15 cellular contexts compared by ENCODE assay signal in the genomic region with DNA sequence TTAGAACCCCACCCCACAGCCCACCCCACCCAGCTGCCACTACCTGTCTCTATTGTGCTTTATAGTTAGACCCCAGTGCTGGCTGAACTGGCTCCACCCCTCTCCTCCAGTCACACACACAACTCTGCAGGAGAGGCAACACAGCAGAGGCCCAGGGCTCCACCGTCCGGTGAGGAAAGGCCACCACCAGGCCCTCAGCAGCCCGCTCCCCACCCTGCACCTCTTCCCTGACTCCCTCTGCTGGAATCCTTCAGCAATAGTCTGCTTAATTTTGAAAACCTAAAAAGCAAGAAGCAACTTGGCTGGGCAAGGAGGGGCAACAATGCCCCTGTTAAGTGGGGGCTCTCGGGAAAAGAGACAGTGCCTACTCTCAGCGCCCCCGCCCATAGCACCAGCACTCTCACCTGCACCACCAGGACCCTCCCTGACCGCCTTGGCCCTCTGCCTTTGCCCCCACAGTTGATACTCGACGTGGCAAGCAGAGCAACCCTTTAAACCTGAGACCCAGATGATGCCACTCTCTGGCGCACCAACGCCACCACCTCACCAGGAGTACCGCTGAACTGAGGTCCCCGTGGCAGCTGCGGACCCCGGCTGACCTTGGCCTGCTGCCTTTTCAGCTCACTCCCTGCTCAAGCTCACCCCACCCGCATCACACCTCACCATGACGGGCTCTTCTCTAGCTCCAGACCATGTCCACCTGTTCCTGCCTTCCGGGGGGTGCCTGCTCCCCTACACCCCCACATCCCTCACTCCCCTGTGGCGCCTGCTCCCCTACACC. TPM values are rescaled to one million over a fixed set of nuclear protein-coding genes. Genes with fewer than 3 reads are reported as not detected.
DNase-seq lines count a peak whose midpoint lies in the region; ATAC-seq and TF ChIP-seq lines count a peak whose summit lies in the region.
"Had no signal": no experiment of that assay in that cellular context is flagged by ENCODE, and none has a peak within 500 bp of the region (broad histone marks: within the 10 kb centered on the region; RNA-seq: fewer than 3 reads in every experiment).

No MANE protein-coding gene starts in this region.

- H3K4me3 ChIP-seq in right atrium auricular region (no peak overlapping the region), fibroblast of villous mesenchyme (ENCODE audit: low read depth, low read length) (no peak overlapping the region), mesenchymal stem cell (ENCODE audit: insufficient read depth in 1 of 2, low read depth in 1 of 2, low read length in 2 of 2) (no peak overlapping the region)
- H3K4me3 ChIP-seq: ovary had no signal

- no peak overlapping the region for H2BK120ac ChIP-seq in mesenchymal stem cell (ENCODE audit: low read depth, low read length)

- no peak overlapping the region for H3K4me2 ChIP-seq in mesenchymal stem cell (ENCODE audit: low read length, poor library complexity, severe bottlenecking)

- H2BK15ac ChIP-seq in mesenchymal stem cell (ENCODE audit: low read depth, poor library complexity, severe bottlenecking), result no peak overlapping the region

- H2BK12ac ChIP-seq in mesenchymal stem cell (ENCODE audit: low read length in 2 of 2), result no peak overlapping the region

- no peak overlapping the region for H3K23ac ChIP-seq in mesenchymal stem cell (ENCODE audit: low read length in 2 of 2)

- H2BK5ac ChIP-seq in mesenchymal stem cell (ENCODE audit: low read depth, low read length, poor library complexity, severe bottlenecking), result no peak overlapping the region

- H4K8ac ChIP-seq in mesenchymal stem cell (ENCODE audit: low read length), result no peak overlapping the region

- H3K27ac ChIP-seq in right atrium auricular region, result no peak overlapping the region
- no peak overlapping the region for H3K27ac ChIP-seq in mesenchymal stem cell (ENCODE audit: low read length, poor library complexity, severe bottlenecking)
- H3K27ac ChIP-seq: ovary had no signal

- no peak overlapping the region for H3K9ac ChIP-seq in mesenchymal stem cell (ENCODE audit: low read length)

- no peak overlapping the region for H4K91ac ChIP-seq in mesenchymal stem cell (ENCODE audit: low read length)

- ATAC-seq in Right ventricle myocardium inferior (peak; percentile 57), GM21423 (IDR thresholded peaks at IDR 0.05; ENCODE audit: unreplicated experiment) (no peak), GM18873 (IDR thresholded peaks at IDR 0.05; ENCODE audit: low FRiP score, unreplicated experiment) (no peak)
- ATAC-seq: Panc1 had no signal

- peaks cover 0 to 11% of the 10 kb centered on the region in 2 donors for H3K4me1 ChIP-seq in right atrium auricular region
- H3K4me1 ChIP-seq in mesenchymal stem cell (ENCODE audit: control insufficient read depth, insufficient read depth, low read depth, low read length), result no peaks in the 10 kb centered on the region

- H2AK5ac ChIP-seq in mesenchymal stem cell (ENCODE audit: low read length, severe bottlenecking), result no peak overlapping the region

- H3K18ac ChIP-seq in mesenchymal stem cell (ENCODE audit: low read depth in 1 of 2, low read length in 2 of 2), result no peak overlapping the region

- intact Hi-C loops in Right ventricle myocardium inferior (cut with DNase I), result no loop called here

- WGBS in mesenchymal stem cell, result 89% methylated on average over 19 of the region's 19 CpGs

- H3K36me3 ChIP-seq in right atrium auricular region (peaks cover 49% of the 10 kb centered on the region), mesenchymal stem cell (ENCODE audit: control insufficient read depth in 1 of 2, insufficient read depth in 2 of 2, low read depth in 1 of 2, low read length in 2 of 2) (peaks cover 53 to 56% of the 10 kb centered on the region in 2 experiments)
- H3K36me3 ChIP-seq: ovary had no signal

- H3K9me3 ChIP-seq in right atrium auricular region (no peaks in the 10 kb centered on the region), mesenchymal stem cell (ENCODE audit: control insufficient read depth, low read length) (no peaks in the 10 kb centered on the region)
- H3K9me3 ChIP-seq: ovary had no signal

- no peak overlapping the region for H3K14ac ChIP-seq in mesenchymal stem cell (ENCODE audit: low read length in 2 of 2)

- peak; percentile 55 for DNase-seq in Right ventricle myocardium inferior (ENCODE audit: missing footprints)
- DNase-seq in right atrium auricular region (ENCODE audit: low spot score), result no peak
- peak; percentile 55 for DNase-seq in fibroblast of villous mesenchyme (ENCODE audit: low read depth)
- peak; percentile 10 for DNase-seq in mesenchymal stem cell
- DNase-seq in kidney glomerular epithelial cell (lab: John Stamatoyannopoulos, UW), result no peak
- DNase-seq in inferior parietal cortex (ENCODE audit: extremely low spot score), result no peak
- DNase-seq: 8988T, immature natural killer cell, NCI-H2107, ovary had no signal

- peaks cover 45% of the 10 kb centered on the region for H3K79me1 ChIP-seq in mesenchymal stem cell (replicated peaks; ENCODE audit: low read length, poor library complexity, severe bottlenecking)

- TF ChIP-seq CTCF in right atrium auricular region (IDR thresholded peaks at IDR 0.05) (peak in 1 of 2 donors; percentile 51), fibroblast of villous mesenchyme (IDR thresholded peaks at IDR 0.05; ENCODE audit: insufficient read depth, low read depth, low read length) (peak; percentile 52)

- H2AFZ ChIP-seq in mesenchymal stem cell (ENCODE audit: low read depth, low read length), result no peak overlapping the region

- no peak overlapping the region for H3K4ac ChIP-seq in mesenchymal stem cell (ENCODE audit: low read depth in 1 of 2, low read length in 2 of 2)

- H3K27me3 ChIP-seq in right atrium auricular region, result no peaks in the 10 kb centered on the region
- no peaks in the 10 kb centered on the region for H3K27me3 ChIP-seq in mesenchymal stem cell (ENCODE audit: control insufficient read depth in 1 of 2, insufficient read depth in 1 of 2, low read length in 2 of 2)
- H3K27me3 ChIP-seq: ovary had no signal

RNA-seq across cellular contexts. Expression of a gene that starts 45.7 kb away (rescaled TPM):
- total RNA-seq in Right ventricle myocardium inferior (422 TPM), right atrium auricular region (100 to 1,000 TPM; 195 to 306 TPM), fibroblast of villous mesenchyme (61.3 and 64.1 TPM in 2 replicates)
- 103 TPM for polyA plus RNA-seq in mesenchymal stem cell (2013, experiment 1 of 2)
- polyA plus RNA-seq in mesenchymal stem cell (2013, experiment 2 of 2), result 102 TPM

RNA-seq across cellular contexts. Expression of a gene that starts 50.8 kb away (rescaled TPM):
- not detected for total RNA-seq in Right ventricle myocardium inferior
- not detected for total RNA-seq in right atrium auricular region
- not detected in 2 replicates for total RNA-seq in fibroblast of villous mesenchyme
- not detected for polyA plus RNA-seq in mesenchymal stem cell (2013, experiment 1 of 2)
- not detected for polyA plus RNA-seq in mesenchymal stem cell (2013, experiment 2 of 2)
- total RNA-seq: ovary, temporal lobe had no signal
- polyA plus RNA-seq: IgD-negative memory B cell, immature natural killer cell, ovary had no signal

Comparison
In these comparisons a context has a peak if more than half of its experiments do, and no peak if none do; other contexts are left out.
1. DNase-seq: peak in Right ventricle myocardium inferior (single experiment), fibroblast of villous mesenchyme (single experiment) and mesenchymal stem cell (single experiment); none in right atrium auricular region (single experiment), kidney glomerular epithelial cell (single experiment) and inferior parietal cortex (single experiment).